Comparison of ENCODE assay signal across 14 cellular contexts in the genomic region with DNA sequence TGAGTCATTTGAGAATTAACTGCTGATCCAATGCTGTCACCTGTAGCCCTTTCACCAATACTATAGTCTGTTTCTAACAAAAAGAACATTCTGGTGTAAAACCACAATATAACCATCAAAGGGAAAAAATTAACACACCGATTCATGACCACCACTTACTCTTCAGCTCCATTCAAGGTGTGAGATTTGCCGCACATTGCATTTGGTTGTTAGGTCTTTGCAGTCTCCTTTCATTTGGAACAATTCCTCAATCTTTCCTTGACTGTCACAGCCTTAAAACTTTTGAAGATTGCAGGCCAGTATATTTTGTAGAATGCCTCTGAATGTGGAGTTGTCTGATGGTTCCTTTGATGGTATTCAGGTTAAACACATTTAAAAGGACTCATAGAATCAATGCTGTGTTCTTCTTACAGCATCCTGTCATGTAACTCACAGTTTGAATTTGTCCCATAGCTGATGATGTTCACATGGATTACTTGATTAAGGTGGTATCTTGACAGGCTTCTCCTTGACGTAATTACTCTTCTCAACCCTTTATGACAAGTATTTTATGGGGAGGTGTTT.
DNase-seq lines count a peak whose midpoint lies in the region; ATAC-seq and TF ChIP-seq lines count a peak whose summit lies in the region.
"Had no signal": no experiment of that assay in that cellular context is flagged by ENCODE, and none has a peak within 500 bp of the region (broad histone marks: within the 10 kb centered on the region; RNA-seq: fewer than 3 reads in every experiment).

No MANE protein-coding gene starts in this region.

- H3K27ac Mint-ChIP-seq in activated naive CD8-positive, alpha-beta T cell: peak overlapping the region; percentile 90
- peak overlapping the region in 1 of 2 donors; percentile 50 for H3K27ac Mint-ChIP-seq in natural killer cell treated with Interleukin-12 subunit alpha and Interleukin-12 subunit beta and Interleukin-15 and Interleukin-18, amount 100 ng/mL, for 72 hours

- no peaks in the 10 kb centered on the region for H3K9me3 ChIP-seq in PC-9 (ENCODE audit: insufficient read depth, low read depth)
- H3K9me3 ChIP-seq: esophagus muscularis mucosa, left lung had no signal

- no peak for TF ChIP-seq CTCF in PC-9 (conservative IDR thresholded peaks at IDR 0.05)

- intact Hi-C loops in PC-9 (cut with micrococcal nuclease; ENCODE audit: unreplicated experiment): no loop called here

- no peaks in the 10 kb centered on the region for H3K27me3 Mint-ChIP-seq in activated naive CD8-positive, alpha-beta T cell
- no peaks in the 10 kb centered on the region for H3K27me3 Mint-ChIP-seq in natural killer cell treated with Interleukin-12 subunit alpha and Interleukin-12 subunit beta and Interleukin-15 and Interleukin-18, amount 100 ng/mL, for 72 hours

- peak; percentile 15 to 67 for ATAC-seq in natural killer cell treated with Interleukin-12 subunit alpha and Interleukin-12 subunit beta and Interleukin-15 and Interleukin-18, amount 100 ng/mL, for 72 hours
- ATAC-seq in GM19463 (IDR thresholded peaks at IDR 0.05; ENCODE audit: unreplicated experiment) (no peak), GM21515 (IDR thresholded peaks at IDR 0.05; ENCODE audit: unreplicated experiment) (no peak)
- ATAC-seq: K562, left lung had no signal

- H3K4me3 ChIP-seq in PC-9: no peak overlapping the region
- H3K4me3 ChIP-seq: esophagus muscularis mucosa, K562, left lung had no signal

- H3K9me2 ChIP-seq in PC-9 (ENCODE audit: insufficient read depth): no peaks in the 10 kb centered on the region

- peak overlapping the region; percentile 27 for H3K4me2 ChIP-seq in PC-9

- H3K9me3 Mint-ChIP-seq in activated naive CD8-positive, alpha-beta T cell (ENCODE audit: low read depth): no peaks in the 10 kb centered on the region
- H3K9me3 Mint-ChIP-seq in natural killer cell treated with Interleukin-12 subunit alpha and Interleukin-12 subunit beta and Interleukin-15 and Interleukin-18, amount 100 ng/mL, for 72 hours: no peaks in the 10 kb centered on the region

- H3K27me3 ChIP-seq in PC-9 (ENCODE audit: insufficient read depth, low read depth): no peaks in the 10 kb centered on the region
- H3K27me3 ChIP-seq: esophagus muscularis mucosa, left lung had no signal

- no peak overlapping the region for H2AFZ ChIP-seq in PC-9

- peak overlapping the region; percentile 49 for H3K4me3 Mint-ChIP-seq in activated naive CD8-positive, alpha-beta T cell
- peak overlapping the region; percentile 30 for H3K4me3 Mint-ChIP-seq in natural killer cell treated with Interleukin-12 subunit alpha and Interleukin-12 subunit beta and Interleukin-15 and Interleukin-18, amount 100 ng/mL, for 72 hours

- peaks cover 5% of the 10 kb centered on the region for H3K36me3 Mint-ChIP-seq in activated naive CD8-positive, alpha-beta T cell
- H3K36me3 Mint-ChIP-seq in natural killer cell treated with Interleukin-12 subunit alpha and Interleukin-12 subunit beta and Interleukin-15 and Interleukin-18, amount 100 ng/mL, for 72 hours: no peaks in the 10 kb centered on the region

- 0 out of 2 replicates have a peak, but pooled peaks cover 4% of the 10 kb centered on the region for H3K36me3 ChIP-seq in PC-9 (ENCODE audit: low read depth)

- no TSS peak for BruUV-seq in PC-9 (replicated peaks; lab: Mats Ljungman, UMichigan)

- POLR2A ChIA-PET in PC-9 (lab: Charles Lee; ENCODE audit: unreplicated experiment): interaction anchor here (0.6 kb wide), 1 partner anchor 453 kb away, joined by 6 read pairs; no protein-coding TSS in a partner anchor

- CTCF ChIA-PET in PC-9 (lab: Charles Lee): no interaction called here

- H3K27ac ChIP-seq in PC-9: peak overlapping the region; percentile 87
- H3K27ac ChIP-seq: left lung had no signal

- H3K79me2 ChIP-seq in PC-9 (ENCODE audit: low read depth): peaks cover 75% of the 10 kb centered on the region

- H3K4me1 Mint-ChIP-seq in activated naive CD8-positive, alpha-beta T cell (ENCODE audit: low read depth): peaks cover 80% of the 10 kb centered on the region
- H3K4me1 Mint-ChIP-seq in natural killer cell treated with Interleukin-12 subunit alpha and Interleukin-12 subunit beta and Interleukin-15 and Interleukin-18, amount 100 ng/mL, for 72 hours (ENCODE audit: low read depth in 2 of 2): peaks cover 60 to 62% of the 10 kb centered on the region in 2 donors

- DNase-seq in activated CD4-positive, alpha-beta T cell treated with anti-CD3 and anti-CD28 coated beads for 4 hours: peak; percentile 34 to 38
- no peak for DNase-seq in activated CD4-positive, alpha-beta T cell treated with anti-CD3 and anti-CD28 coated beads, Interleukin-2, amount 50 U/mL, for 48 hours
- DNase-seq in PC-9: no peak
- DNase-seq in natural killer cell treated with Interleukin-12 subunit alpha and Interleukin-12 subunit beta and Interleukin-15 and Interleukin-18, amount 100 ng/mL, for 72 hours (ENCODE audit: low spot score): no peak
- no peak for DNase-seq in activated effector memory CD4-positive, alpha-beta T cell treated with Interleukin-2 at 50 U/mL for 16 hours
- DNase-seq: hypothalamus, left lung, NCI-H1436, NCI-H524 had no signal

- no peaks in the 10 kb centered on the region for H4K20me1 ChIP-seq in PC-9 (ENCODE audit: insufficient read depth)

- H3K4me1 ChIP-seq in PC-9 (replicated peaks; ENCODE audit: insufficient read depth): peaks cover 42% of the 10 kb centered on the region

- H3F3A ChIP-seq in PC-9 (ENCODE audit: insufficient read depth, low read depth): peaks cover 28% of the 10 kb centered on the region

Comparison
In these comparisons a context has a peak if more than half of its experiments do, and no peak if none do; other contexts are left out.
1. DNase-seq: peak in activated CD4-positive, alpha-beta T cell treated with anti-CD3 and anti-CD28 coated beads for 4 hours (2 of 2); none in activated CD4-positive, alpha-beta T cell treated with anti-CD3 and anti-CD28 coated beads, Interleukin-2, amount 50 U/mL, for 48 hours (0 of 2), PC-9 (0 of 2), natural killer cell treated with Interleukin-12 subunit alpha and Interleukin-12 subunit beta and Interleukin-15 and Interleukin-18, amount 100 ng/mL, for 72 hours (single experiment) and activated effector memory CD4-positive, alpha-beta T cell treated with Interleukin-2 at 50 U/mL for 16 hours (single experiment).
2. ATAC-seq: peak in natural killer cell treated with Interleukin-12 subunit alpha and Interleukin-12 subunit beta and Interleukin-15 and Interleukin-18, amount 100 ng/mL, for 72 hours (2 of 2); none in GM19463 (single experiment) and GM21515 (single experiment).